1 cellular context compared by ENCODE assay signal in genomic region chr11:92376680-92377079, GRCh38.
TF ChIP-seq lines count a peak whose summit lies in the region.

No MANE protein-coding gene starts in this region.

TF ChIP-seq in SK-N-SH treated with all-trans-retinoic acid at 6 μM for 48 hours, 23 proteins besides CTCF, POLR2A, EP300 and RAD21 (continued from another document):
- no peak for TF ChIP-seq POU6F1 (CRISPR knock-in tag; IDR thresholded peaks at IDR 0.05; ENCODE audit: borderline replicate concordance, low read depth)
- no peak for TF ChIP-seq TOX (CRISPR knock-in tag; IDR thresholded peaks at IDR 0.05; ENCODE audit: borderline replicate concordance)
TF ChIP-seq in SK-N-SH treated with all-trans-retinoic acid at 6 μM for 48 hours: peak in this region for 0.
